9 cellular contexts compared by ENCODE assay signal in the genomic region with DNA sequence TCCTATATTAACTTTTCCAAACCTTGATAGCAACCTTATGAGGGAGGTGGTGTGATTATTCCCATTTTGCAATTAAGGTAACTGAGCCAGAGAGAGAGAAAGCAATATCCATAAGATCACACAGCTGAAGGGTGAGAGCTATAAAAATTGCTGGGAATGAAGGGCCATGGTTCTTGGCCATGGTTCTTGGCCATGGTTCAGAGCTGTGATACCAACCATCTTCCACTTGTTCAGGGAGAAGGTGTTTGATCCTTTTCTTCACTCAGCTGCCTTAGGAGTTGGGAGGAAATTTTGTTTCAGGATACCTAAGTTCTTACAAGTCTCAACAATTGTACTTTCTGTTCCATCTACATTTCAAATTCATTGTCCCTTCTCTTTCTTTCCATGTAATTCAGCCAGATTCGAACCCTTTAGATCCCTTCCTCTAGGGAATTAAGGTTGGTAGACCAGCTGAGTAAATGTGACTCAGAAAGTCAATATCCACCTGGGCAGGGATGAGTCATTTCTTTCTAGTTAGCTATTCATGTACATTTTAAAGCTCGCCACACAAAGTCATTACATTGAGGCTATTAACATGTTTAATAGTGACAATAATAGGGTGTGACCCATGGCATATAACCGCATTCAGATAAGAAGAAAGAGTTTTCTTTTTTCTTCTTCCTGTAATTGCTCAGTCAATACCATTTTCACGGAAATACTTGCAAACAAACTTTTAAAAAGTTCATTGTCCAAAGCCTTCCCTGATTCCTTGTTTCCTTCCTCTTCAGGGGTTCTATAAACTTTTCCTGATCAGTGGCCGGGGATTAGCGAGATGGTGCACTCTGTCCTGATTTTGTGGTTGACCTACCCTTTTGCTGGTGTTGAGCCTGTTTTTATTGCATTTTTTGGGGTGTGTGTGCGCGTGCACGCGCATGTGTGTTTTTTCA.
DNase-seq lines count a peak whose midpoint lies in the region; ATAC-seq and TF ChIP-seq lines count a peak whose summit lies in the region.
"Had no signal": no experiment of that assay in that cellular context is flagged by ENCODE, and none has a peak within 500 bp of the region (broad histone marks: within the 10 kb centered on the region; RNA-seq: fewer than 3 reads in every experiment).

No MANE protein-coding gene starts in this region.

- DNase-seq in MCF 10A (ENCODE audit: unreplicated experiment): peak; percentile 83
- no peak for DNase-seq in progenitor cell of endocrine pancreas (ENCODE audit: low spot score, unreplicated experiment)
- DNase-seq in NOMO-1 treated with dmso at 0.1 percent for 144 hours (lab: John Stamatoyannopoulos, UW; ENCODE audit: unreplicated experiment): no peak
- no peak for DNase-seq in sciatic nerve (ENCODE audit: low spot score)
- no peak for DNase-seq in activated T-cell treated with anti-CD3 and anti-CD28 coated beads, Interleukin-2, amount 50 U/mL, for 1 hour

- H3K4me1 Mint-ChIP-seq in MCF 10A (ENCODE audit: insufficient read depth, unreplicated experiment): peaks cover 21% of the 10 kb centered on the region
- H3K4me1 Mint-ChIP-seq in progenitor cell of endocrine pancreas (ENCODE audit: low read depth): peaks cover 34% of the 10 kb centered on the region

- H3K36me3 Mint-ChIP-seq in MCF 10A (ENCODE audit: insufficient read depth, unreplicated experiment): peaks cover 53% of the 10 kb centered on the region
- peaks cover 39% of the 10 kb centered on the region for H3K36me3 Mint-ChIP-seq in progenitor cell of endocrine pancreas (ENCODE audit: insufficient read depth)

- BruUV-seq in MCF 10A (replicated peaks; lab: Mats Ljungman, UMichigan): no TSS peak

- TF ChIP-seq CTCF in MCF 10A (IDR thresholded peaks at IDR 0.05; ENCODE audit: unreplicated experiment): no peak
- no peak for TF ChIP-seq CTCF in progenitor cell of endocrine pancreas (IDR thresholded peaks at IDR 0.05; ENCODE audit: unreplicated experiment)

- ATAC-seq in GM18870 (IDR thresholded peaks at IDR 0.05; ENCODE audit: unreplicated experiment): peak; percentile 59
- peak; percentile 58 for ATAC-seq in HG03558 (IDR thresholded peaks at IDR 0.05; ENCODE audit: extremely low read depth, unreplicated experiment)
- ATAC-seq in sciatic nerve: no peak
- no peak for ATAC-seq in HG03139 (IDR thresholded peaks at IDR 0.05; ENCODE audit: unreplicated experiment)

- CTCF ChIA-PET in MCF 10A (lab: Yijun Ruan, JAX): interaction anchor here (0.7 kb wide), 1 partner anchor 8 kb away, joined by 3 read pairs; no protein-coding TSS in a partner anchor

- H3K9me3 Mint-ChIP-seq in MCF 10A (ENCODE audit: unreplicated experiment) (no peaks in the 10 kb centered on the region), progenitor cell of endocrine pancreas (ENCODE audit: low read depth) (no peaks in the 10 kb centered on the region)

- H3K27ac Mint-ChIP-seq in MCF 10A (ENCODE audit: low read depth, unreplicated experiment) (peak overlapping the region; percentile 36), progenitor cell of endocrine pancreas (peak overlapping the region; percentile 92)
- H3K27ac Mint-ChIP-seq: dendritic cell treated with granulocyte-macrophage colony-stimulating factor and Interleukin-4, amounts not matched to agents 40 ng/mL and 50 ng/mL, for 4 days had no signal

- POLR2A ChIA-PET in MCF 10A (lab: Yijun Ruan, JAX): interaction anchor here (0.6 to 2.7 kb wide), 12 partner anchors 19 to 143 kb away, joined by 3 to 13 read pairs (median 5); no protein-coding TSS in a partner anchor

- H3K4me3 Mint-ChIP-seq in MCF 10A (ENCODE audit: unreplicated experiment) (peak overlapping the region; percentile 51), progenitor cell of endocrine pancreas (ENCODE audit: low read depth) (no peak overlapping the region)
- H3K4me3 Mint-ChIP-seq: dendritic cell treated with granulocyte-macrophage colony-stimulating factor and Interleukin-4, amounts not matched to agents 40 ng/mL and 50 ng/mL, for 4 days had no signal

- intact Hi-C loops in MCF 10A (cut with micrococcal nuclease): no loop called here
- intact Hi-C loops in sciatic nerve (cut with DNase I): no loop called here

- no peaks in the 10 kb centered on the region for H3K27me3 Mint-ChIP-seq in MCF 10A (ENCODE audit: insufficient read depth, unreplicated experiment)
- no peaks in the 10 kb centered on the region for H3K27me3 Mint-ChIP-seq in progenitor cell of endocrine pancreas

Comparison
In these comparisons a context has a peak if more than half of its experiments do, and no peak if none do; other contexts are left out.
1. ATAC-seq: peak in GM18870 (single experiment) and HG03558 (single experiment); none in sciatic nerve (single experiment) and HG03139 (single experiment).